Comparison of ENCODE assay signal across 7 cellular contexts in genomic region chr19:19627442-19627715, GRCh38. TPM values are rescaled to one million over a fixed set of nuclear protein-coding genes. Genes with fewer than 3 reads are reported as not detected.
DNase-seq lines count a peak whose midpoint lies in the region; ATAC-seq, FAIRE-seq and TF ChIP-seq lines count a peak whose summit lies in the region.
"Had no signal": no experiment of that assay in that cellular context is flagged by ENCODE, and none has a peak within 500 bp of the region (broad histone marks: within the 10 kb centered on the region; RNA-seq: fewer than 3 reads in every experiment).

No MANE protein-coding gene starts in this region.

- no peak overlapping the region for H3K4me2 ChIP-seq in HepG2 (ENCODE audit: low read depth, low read length)

- intact Hi-C loops in right lobe of liver (cut with DNase I) (no loop called here), HepG2 (cut with micrococcal nuclease; ENCODE audit: unreplicated experiment) (no loop called here)

- no peaks in the 10 kb centered on the region for H4K20me1 ChIP-seq in HepG2 (ENCODE audit: insufficient read depth, low read length)

- no peak overlapping the region for H3K27ac ChIP-seq in right lobe of liver
- H3K27ac ChIP-seq in HepG2 (ENCODE audit: extremely low read length, insufficient read depth, low read length) = no peak overlapping the region
- H3K27ac ChIP-seq in iPS DF 6.9 (ENCODE audit: low read length) = no peak overlapping the region
- H3K27ac ChIP-seq in urinary bladder (ENCODE audit: low read depth) = peak overlapping the region; percentile 72

- no peak for FAIRE-seq in HepG2 (lab: Jason Lieb, UNC)

- POLR2A ChIA-PET in HepG2 (lab: Yijun Ruan, JAX) = no interaction called here

- in situ Hi-C loops in HepG2 (cut with HindIII; ENCODE audit: extremely low pct_ligation_motif_present, low pct_unique_long_range_greater_than_20kb) = no loop called here

- DNase-seq in right lobe of liver (no peak), HepG2 (ENCODE audit: low spot score) (no peak), iPS DF 6.9 (ENCODE audit: low read depth, low spot score) (no peak), AG20443 (ENCODE audit: low spot score) (no peak)
- DNase-seq in stimulated activated CD4-positive, alpha-beta T cell treated with anti-CD3 and anti-CD28 coated beads, Interleukin-12 subunit alpha, Interleukin-12 subunit beta, amount 100 ng/mL, for 4 hours = no peak
- DNase-seq: KG1 had no signal

- peak overlapping the region in 2 of 3 donors; percentile 31 to 49 for H3K4me3 ChIP-seq in right lobe of liver
- no peak overlapping the region for H3K4me3 ChIP-seq in HepG2 (replicated peaks in 1 of 3; ENCODE audit: insufficient read depth in 1 of 3, low read depth in 2 of 3, low read length in 3 of 3)
- peak overlapping the region; percentile 91; the same call in 1 of the 2 replicates for H3K4me3 ChIP-seq in iPS DF 6.9 (ENCODE audit: low read length)
- H3K4me3 ChIP-seq in urinary bladder (ENCODE audit: low read depth, low read length) = peak overlapping the region; percentile 54

- TF ChIP-seq RAD21 in HepG2 (CRISPR knock-in tag; IDR thresholded peaks at IDR 0.05) = no peak

- H3K4me1 ChIP-seq in right lobe of liver (peaks cover 0 to 10% (median 0%) of the 10 kb centered on the region in 4 donors), HepG2 (ENCODE audit: insufficient read depth, low read length) (no peaks in the 10 kb centered on the region), iPS DF 6.9 (ENCODE audit: control insufficient read depth, insufficient read depth, low read length) (peaks cover 6% of the 10 kb centered on the region), urinary bladder (ENCODE audit: insufficient read depth) (no peaks in the 10 kb centered on the region)

- H3K9me3 ChIP-seq in right lobe of liver (no peaks in the 10 kb centered on the region), HepG2 (ENCODE audit: low read length) (no peaks in the 10 kb centered on the region), iPS DF 6.9 (ENCODE audit: control insufficient read depth, insufficient read depth, low read length) (no peaks in the 10 kb centered on the region)

- no peak for TF ChIP-seq CTCF in right lobe of liver (IDR thresholded peaks at IDR 0.05)
- TF ChIP-seq CTCF in HepG2 (CRISPR knock-in tag; IDR thresholded peaks at IDR 0.05) = no peak

- no peak overlapping the region for H3K9ac ChIP-seq in HepG2 (ENCODE audit: insufficient read depth, low read depth, low read length)

- ATAC-seq in right lobe of liver (no peak), HepG2 (no peak; the same call in 2 of the 3 replicates)

- TF ChIP-seq POLR2A in right lobe of liver (IDR thresholded peaks at IDR 0.05) (no peak), HepG2 (IDR thresholded peaks at IDR 0.05; ENCODE audit: insufficient read depth in 1 of 2, low read depth in 2 of 2, low read length in 2 of 2) (no peak)

- no peaks in the 10 kb centered on the region for H3K36me3 ChIP-seq in right lobe of liver
- no peaks in the 10 kb centered on the region for H3K36me3 ChIP-seq in HepG2 (replicated peaks in 1 of 2; ENCODE audit: control insufficient read depth in 1 of 2, insufficient read depth in 2 of 2, low read length in 2 of 2)
- peaks cover 12% of the 10 kb centered on the region for H3K36me3 ChIP-seq in iPS DF 6.9 (ENCODE audit: control insufficient read depth, insufficient read depth, low read length)
- no peaks in the 10 kb centered on the region for H3K36me3 ChIP-seq in urinary bladder (ENCODE audit: insufficient read depth)

- BruUV-seq in HepG2 (replicated peaks; lab: Mats Ljungman, UMichigan) = no TSS peak

- H3K27me3 ChIP-seq in right lobe of liver (no peaks in the 10 kb centered on the region), HepG2 (ENCODE audit: control insufficient read depth in 1 of 2, insufficient read depth in 2 of 2, low read length in 2 of 2) (no peaks in the 10 kb centered on the region; a peak in 1 of 5 replicates), iPS DF 6.9 (ENCODE audit: control insufficient read depth, insufficient read depth, low read length) (no peaks in the 10 kb centered on the region)

- WGBS in right lobe of liver (ENCODE audit: insufficient coverage, low coverage, low lambda C conversion rate, missing lambda C conversion rate) = 11% methylated on average over 4 of the region's 5 CpGs
- 34% methylated on average over 5 of the region's 5 CpGs for WGBS in HepG2 (ENCODE audit: low lambda C conversion rate)
- no CpG with 5 or more reads among the region's 5 CpGs for WGBS in iPS DF 6.9 (ENCODE audit: insufficient coverage, insufficient read length)
- WGBS in urinary bladder = 36% methylated on average over 5 of the region's 5 CpGs

- H3K79me2 ChIP-seq in HepG2 (ENCODE audit: insufficient read depth, low read length) = no peaks in the 10 kb centered on the region

- CTCF ChIA-PET in HepG2 (lab: Yijun Ruan, JAX; ENCODE audit: low intra/inter-chr PET ratio, low total read pairs) = no interaction called here

- TF ChIP-seq EP300 in HepG2 (IDR thresholded peaks at IDR 0.05; ENCODE audit: low read depth in 2 of 2, low read length in 2 of 2) = no peak
- no peak for TF ChIP-seq EP300 in HepG2 (CRISPR knock-in tag; IDR thresholded peaks at IDR 0.05; ENCODE audit: borderline replicate concordance)

- no peak overlapping the region for H2AFZ ChIP-seq in HepG2 (ENCODE audit: low read length)

RNA-seq across cellular contexts. Expression of gene LPAR2, which starts 0.6 kb away (rescaled TPM):
- total RNA-seq in right lobe of liver = 1 to 10 TPM; 1.7 to 2.7 (median 2.2) TPM
- 0.72 and 0.86 TPM in 2 replicates for total RNA-seq in HepG2 (2016; rRNA removed; fragmentation: Illumina TruSeq; extraction: Trizol)
- not detected in 2 replicates for total RNA-seq in HepG2 (2016; cell fraction: cytosol; rRNA removed; fragmentation: Illumina TruSeq; extraction: Trizol; ENCODE audit: low read depth)
- 0.27 and 0.82 TPM in 2 replicates for total RNA-seq in HepG2 (2016; cell fraction: insoluble cytoplasmic fraction; rRNA removed; fragmentation: Illumina TruSeq; extraction: Trizol)
- total RNA-seq in HepG2 (2016; cell fraction: membrane; rRNA removed; fragmentation: Illumina TruSeq; extraction: Trizol) = 0.19 TPM in 1 of 2 replicates, not detected in the other
- 0.50 and 1.2 TPM in 2 replicates for total RNA-seq in HepG2 (2016; cell fraction: nucleus; rRNA removed; fragmentation: Illumina TruSeq; extraction: Trizol)
- 3.6 TPM in 2 replicates for polyA plus RNA-seq in HepG2 (2011; rRNA removed)
- polyA plus RNA-seq in HepG2 (2011; cell fraction: cytosol; rRNA removed) = 0.54 and 0.72 TPM in 2 replicates
- polyA plus RNA-seq in HepG2 (2011; cell fraction: nucleus; rRNA removed) = 37.6 and 51.5 TPM in 2 replicates
- polyA plus RNA-seq in HepG2 (2012) = 4.0 and 4.3 TPM in 2 replicates
- 0.12 and 0.14 TPM in 2 replicates for polyA plus RNA-seq in HepG2 (2016; cell fraction: cytosol; fragmentation: Illumina TruSeq; extraction: Trizol; ENCODE audit: low read depth)
- polyA plus RNA-seq in HepG2 (2016; cell fraction: insoluble cytoplasmic fraction; fragmentation: Illumina TruSeq; extraction: Trizol; ENCODE audit: low read depth) = 0.24 and 0.39 TPM in 2 replicates
- not detected in 2 replicates for polyA plus RNA-seq in HepG2 (2016; cell fraction: membrane; fragmentation: Illumina TruSeq; extraction: Trizol; ENCODE audit: low read depth)
- polyA plus RNA-seq in HepG2 (2016; cell fraction: nucleus; fragmentation: Illumina TruSeq; extraction: Trizol; ENCODE audit: insufficient read depth, low read depth) = 6.2 and 6.6 TPM in 2 replicates
- 1.3 and 4.7 TPM in 2 replicates for polyA minus RNA-seq in HepG2 (2011; rRNA and poly(A)+ RNA removed; ENCODE audit: low replicate concordance)
- polyA minus RNA-seq in HepG2 (2011; cell fraction: cytosol; rRNA and poly(A)+ RNA removed) = not detected in 2 replicates
- polyA minus RNA-seq in HepG2 (2011; cell fraction: nucleus; rRNA and poly(A)+ RNA removed) = 1.6 and 5.4 TPM in 2 replicates
- 4.1 TPM for total RNA-seq in urinary bladder
- 4.9 TPM for polyA plus RNA-seq in urinary bladder

RNA-seq across cellular contexts. Expression of gene PBX4, which starts 8.9 kb away (rescaled TPM):
- under 1 TPM in 1 of 6 experiments, not detected in 5; 0.87 TPM for total RNA-seq in right lobe of liver
- not detected in 2 replicates for total RNA-seq in HepG2 (2016; rRNA removed; fragmentation: Illumina TruSeq; extraction: Trizol)
- not detected in 2 replicates for total RNA-seq in HepG2 (2016; cell fraction: cytosol; rRNA removed; fragmentation: Illumina TruSeq; extraction: Trizol; ENCODE audit: low read depth)
- total RNA-seq in HepG2 (2016; cell fraction: insoluble cytoplasmic fraction; rRNA removed; fragmentation: Illumina TruSeq; extraction: Trizol) = not detected in 2 replicates
- not detected in 2 replicates for total RNA-seq in HepG2 (2016; cell fraction: membrane; rRNA removed; fragmentation: Illumina TruSeq; extraction: Trizol)
- not detected in 2 replicates for total RNA-seq in HepG2 (2016; cell fraction: nucleus; rRNA removed; fragmentation: Illumina TruSeq; extraction: Trizol)
- not detected in 2 replicates for polyA plus RNA-seq in HepG2 (2011; rRNA removed)
- polyA plus RNA-seq in HepG2 (2011; cell fraction: cytosol; rRNA removed) = not detected in 2 replicates
- not detected in 2 replicates for polyA plus RNA-seq in HepG2 (2011; cell fraction: nucleus; rRNA removed)
- polyA plus RNA-seq in HepG2 (2012) = not detected in 2 replicates
- polyA plus RNA-seq in HepG2 (2016; cell fraction: cytosol; fragmentation: Illumina TruSeq; extraction: Trizol; ENCODE audit: low read depth) = not detected in 2 replicates
- polyA plus RNA-seq in HepG2 (2016; cell fraction: insoluble cytoplasmic fraction; fragmentation: Illumina TruSeq; extraction: Trizol; ENCODE audit: low read depth) = not detected in 2 replicates
- polyA plus RNA-seq in HepG2 (2016; cell fraction: membrane; fragmentation: Illumina TruSeq; extraction: Trizol; ENCODE audit: low read depth) = not detected in 2 replicates
- not detected in 2 replicates for polyA plus RNA-seq in HepG2 (2016; cell fraction: nucleus; fragmentation: Illumina TruSeq; extraction: Trizol; ENCODE audit: insufficient read depth, low read depth)
- 2.6 TPM in 1 of 2 replicates, not detected in the other for polyA minus RNA-seq in HepG2 (2011; rRNA and poly(A)+ RNA removed; ENCODE audit: low replicate concordance)
- polyA minus RNA-seq in HepG2 (2011; cell fraction: cytosol; rRNA and poly(A)+ RNA removed) = not detected in 2 replicates
- polyA minus RNA-seq in HepG2 (2011; cell fraction: nucleus; rRNA and poly(A)+ RNA removed) = not detected in 2 replicates
- 3.9 TPM for total RNA-seq in urinary bladder
- polyA plus RNA-seq in urinary bladder = 2.1 TPM

RNA-seq across cellular contexts. Expression of gene GMIP, which starts 16.1 kb away (rescaled TPM):
- total RNA-seq in right lobe of liver = 1 to 10 TPM; 3.5 to 8.0 (median 4.4) TPM
- total RNA-seq in HepG2 (2016; rRNA removed; fragmentation: Illumina TruSeq; extraction: Trizol) = 1.3 and 1.8 TPM in 2 replicates
- 0.88 and 1.5 TPM in 2 replicates for total RNA-seq in HepG2 (2016; cell fraction: cytosol; rRNA removed; fragmentation: Illumina TruSeq; extraction: Trizol; ENCODE audit: low read depth)
- total RNA-seq in HepG2 (2016; cell fraction: insoluble cytoplasmic fraction; rRNA removed; fragmentation: Illumina TruSeq; extraction: Trizol) = 1.4 and 1.5 TPM in 2 replicates
- 0.80 and 1.5 TPM in 2 replicates for total RNA-seq in HepG2 (2016; cell fraction: membrane; rRNA removed; fragmentation: Illumina TruSeq; extraction: Trizol)
- 1.7 and 2.0 TPM in 2 replicates for total RNA-seq in HepG2 (2016; cell fraction: nucleus; rRNA removed; fragmentation: Illumina TruSeq; extraction: Trizol)
- polyA plus RNA-seq in HepG2 (2011; rRNA removed) = 1.4 and 1.5 TPM in 2 replicates
- 0.62 and 0.71 TPM in 2 replicates for polyA plus RNA-seq in HepG2 (2011; cell fraction: cytosol; rRNA removed)
- polyA plus RNA-seq in HepG2 (2011; cell fraction: nucleus; rRNA removed) = 16.5 and 21.4 TPM in 2 replicates
- 2.1 and 3.2 TPM in 2 replicates for polyA plus RNA-seq in HepG2 (2012)
- 0.38 and 0.47 TPM in 2 replicates for polyA plus RNA-seq in HepG2 (2016; cell fraction: cytosol; fragmentation: Illumina TruSeq; extraction: Trizol; ENCODE audit: low read depth)
- polyA plus RNA-seq in HepG2 (2016; cell fraction: insoluble cytoplasmic fraction; fragmentation: Illumina TruSeq; extraction: Trizol; ENCODE audit: low read depth) = 1.8 and 2.2 TPM in 2 replicates
- polyA plus RNA-seq in HepG2 (2016; cell fraction: membrane; fragmentation: Illumina TruSeq; extraction: Trizol; ENCODE audit: low read depth) = 0.83 and 0.98 TPM in 2 replicates
- polyA plus RNA-seq in HepG2 (2016; cell fraction: nucleus; fragmentation: Illumina TruSeq; extraction: Trizol; ENCODE audit: insufficient read depth, low read depth) = 4.6 and 6.5 TPM in 2 replicates
- polyA minus RNA-seq in HepG2 (2011; rRNA and poly(A)+ RNA removed; ENCODE audit: low replicate concordance) = 1.3 and 6.5 TPM in 2 replicates
- polyA minus RNA-seq in HepG2 (2011; cell fraction: cytosol; rRNA and poly(A)+ RNA removed) = 0.79 and 2.2 TPM in 2 replicates
- polyA minus RNA-seq in HepG2 (2011; cell fraction: nucleus; rRNA and poly(A)+ RNA removed) = 2.4 and 3.0 TPM in 2 replicates
- 3.6 TPM for total RNA-seq in urinary bladder
- 6.2 TPM for polyA plus RNA-seq in urinary bladder

RNA-seq across cellular contexts. Expression of gene ATP13A1, which starts 36.1 kb away (rescaled TPM):
- total RNA-seq in right lobe of liver = 100 to 1,000 TPM in 1 of 6 experiments, 10 to 100 TPM in 5; 26.3 to 159 (median 28.0) TPM
- total RNA-seq in HepG2 (2016; rRNA removed; fragmentation: Illumina TruSeq; extraction: Trizol) = 9.8 and 23.2 TPM in 2 replicates
- total RNA-seq in HepG2 (2016; cell fraction: cytosol; rRNA removed; fragmentation: Illumina TruSeq; extraction: Trizol; ENCODE audit: low read depth) = 8.5 and 9.9 TPM in 2 replicates
- total RNA-seq in HepG2 (2016; cell fraction: insoluble cytoplasmic fraction; rRNA removed; fragmentation: Illumina TruSeq; extraction: Trizol) = 5.9 and 25.7 TPM in 2 replicates
- 11.2 and 13.7 TPM in 2 replicates for total RNA-seq in HepG2 (2016; cell fraction: membrane; rRNA removed; fragmentation: Illumina TruSeq; extraction: Trizol)
- total RNA-seq in HepG2 (2016; cell fraction: nucleus; rRNA removed; fragmentation: Illumina TruSeq; extraction: Trizol) = 38.0 and 41.5 TPM in 2 replicates
- 41.0 and 41.7 TPM in 2 replicates for polyA plus RNA-seq in HepG2 (2011; rRNA removed)
- 10.1 and 16.3 TPM in 2 replicates for polyA plus RNA-seq in HepG2 (2011; cell fraction: cytosol; rRNA removed)
- polyA plus RNA-seq in HepG2 (2011; cell fraction: nucleus; rRNA removed) = 461 and 645 TPM in 2 replicates
- polyA plus RNA-seq in HepG2 (2012) = 25.9 and 38.7 TPM in 2 replicates
- 4.4 and 5.2 TPM in 2 replicates for polyA plus RNA-seq in HepG2 (2016; cell fraction: cytosol; fragmentation: Illumina TruSeq; extraction: Trizol; ENCODE audit: low read depth)
- polyA plus RNA-seq in HepG2 (2016; cell fraction: insoluble cytoplasmic fraction; fragmentation: Illumina TruSeq; extraction: Trizol; ENCODE audit: low read depth) = 7.4 and 11.3 TPM in 2 replicates
- polyA plus RNA-seq in HepG2 (2016; cell fraction: membrane; fragmentation: Illumina TruSeq; extraction: Trizol; ENCODE audit: low read depth) = 8.0 and 10.2 TPM in 2 replicates
- polyA plus RNA-seq in HepG2 (2016; cell fraction: nucleus; fragmentation: Illumina TruSeq; extraction: Trizol; ENCODE audit: insufficient read depth, low read depth) = 159 and 170 TPM in 2 replicates
- 80.6 and 93.0 TPM in 2 replicates for polyA minus RNA-seq in HepG2 (2011; rRNA and poly(A)+ RNA removed; ENCODE audit: low replicate concordance)
- 18.7 and 21.6 TPM in 2 replicates for polyA minus RNA-seq in HepG2 (2011; cell fraction: cytosol; rRNA and poly(A)+ RNA removed)
- 57.6 and 63.4 TPM in 2 replicates for polyA minus RNA-seq in HepG2 (2011; cell fraction: nucleus; rRNA and poly(A)+ RNA removed)
- 27.7 TPM for total RNA-seq in urinary bladder
- polyA plus RNA-seq in urinary bladder = 35.5 TPM

RNA-seq across cellular contexts. Expression of gene ZNF101, which starts 41.3 kb away (rescaled TPM):
- 1 to 10 TPM; 1.7 to 5.1 (median 3.0) TPM for total RNA-seq in right lobe of liver
- total RNA-seq in HepG2 (2016; rRNA removed; fragmentation: Illumina TruSeq; extraction: Trizol) = 28.9 and 35.3 TPM in 2 replicates
- 5.8 and 9.2 TPM in 2 replicates for total RNA-seq in HepG2 (2016; cell fraction: cytosol; rRNA removed; fragmentation: Illumina TruSeq; extraction: Trizol; ENCODE audit: low read depth)
- total RNA-seq in HepG2 (2016; cell fraction: insoluble cytoplasmic fraction; rRNA removed; fragmentation: Illumina TruSeq; extraction: Trizol) = 30.1 and 36.1 TPM in 2 replicates
- 18.6 and 18.7 TPM in 2 replicates for total RNA-seq in HepG2 (2016; cell fraction: membrane; rRNA removed; fragmentation: Illumina TruSeq; extraction: Trizol)
- 18.7 and 19.2 TPM in 2 replicates for total RNA-seq in HepG2 (2016; cell fraction: nucleus; rRNA removed; fragmentation: Illumina TruSeq; extraction: Trizol)
- polyA plus RNA-seq in HepG2 (2011; rRNA removed) = 10.9 and 12.9 TPM in 2 replicates
- polyA plus RNA-seq in HepG2 (2011; cell fraction: cytosol; rRNA removed) = 5.0 and 7.2 TPM in 2 replicates
- 5.5 and 6.9 TPM in 2 replicates for polyA plus RNA-seq in HepG2 (2011; cell fraction: nucleus; rRNA removed)
- polyA plus RNA-seq in HepG2 (2012) = 7.8 and 8.8 TPM in 2 replicates
- 4.9 and 6.0 TPM in 2 replicates for polyA plus RNA-seq in HepG2 (2016; cell fraction: cytosol; fragmentation: Illumina TruSeq; extraction: Trizol; ENCODE audit: low read depth)
- polyA plus RNA-seq in HepG2 (2016; cell fraction: insoluble cytoplasmic fraction; fragmentation: Illumina TruSeq; extraction: Trizol; ENCODE audit: low read depth) = 24.4 and 28.4 TPM in 2 replicates
- 9.1 and 9.6 TPM in 2 replicates for polyA plus RNA-seq in HepG2 (2016; cell fraction: membrane; fragmentation: Illumina TruSeq; extraction: Trizol; ENCODE audit: low read depth)
- polyA plus RNA-seq in HepG2 (2016; cell fraction: nucleus; fragmentation: Illumina TruSeq; extraction: Trizol; ENCODE audit: insufficient read depth, low read depth) = 23.5 and 25.1 TPM in 2 replicates
- 4.7 and 7.8 TPM in 2 replicates for polyA minus RNA-seq in HepG2 (2011; rRNA and poly(A)+ RNA removed; ENCODE audit: low replicate concordance)
- 6.7 and 11.7 TPM in 2 replicates for polyA minus RNA-seq in HepG2 (2011; cell fraction: cytosol; rRNA and poly(A)+ RNA removed)
- polyA minus RNA-seq in HepG2 (2011; cell fraction: nucleus; rRNA and poly(A)+ RNA removed) = 16.0 and 18.4 TPM in 2 replicates
- 9.5 TPM for total RNA-seq in urinary bladder
- polyA plus RNA-seq in urinary bladder = 4.3 TPM

Comparison
In these comparisons a context has a peak if more than half of its experiments do, and no peak if none do; other contexts are left out.
1. H3K4me3 ChIP-seq: peak in right lobe of liver (2 of 3), iPS DF 6.9 (single experiment) and urinary bladder (single experiment); none in HepG2 (0 of 3).